1 cellular context compared by ENCODE assay signal in genomic region chr15:77623878-77624524, GRCh38.
TF ChIP-seq lines count a peak whose summit lies in the region.

No MANE protein-coding gene starts in this region.

TF ChIP-seq in HEK293, 187 proteins besides CTCF, POLR2A, EP300 and RAD21 (continued from another document and continues in another):
- TF ChIP-seq BCL11A (tag by site-specific recombination; IDR thresholded peaks at IDR 0.05; ENCODE audit: low read depth) (no peak; the same call in 1 of the 2 replicates), ZNF214 (tag by site-specific recombination; IDR thresholded peaks at IDR 0.05; ENCODE audit: borderline replicate concordance) (no peak), ZNF10 (tag by site-specific recombination; IDR thresholded peaks at IDR 0.05) (no peak), RBAK (tag by site-specific recombination; IDR thresholded peaks at IDR 0.05) (no peak), ZBTB7A (tag by site-specific recombination; IDR thresholded peaks at IDR 0.05; ENCODE audit: low read depth) (no peak), ZNF561 (tag by site-specific recombination; IDR thresholded peaks at IDR 0.05; ENCODE audit: borderline replicate concordance) (no peak), ZNF23 (tag by site-specific recombination; IDR thresholded peaks at IDR 0.05; ENCODE audit: borderline replicate concordance) (no peak), PRDM10 (tag by site-specific recombination; IDR thresholded peaks at IDR 0.05) (no peak), ZNF701 (tag by site-specific recombination; IDR thresholded peaks at IDR 0.05) (no peak), ZNF785 (tag by site-specific recombination; IDR thresholded peaks at IDR 0.05) (peak; percentile 60; the same call in 1 of the 2 replicates), ZNF560 (tag by site-specific recombination; IDR thresholded peaks at IDR 0.05; ENCODE audit: borderline replicate concordance) (no peak), ZBTB44 (tag by site-specific recombination; IDR thresholded peaks at IDR 0.05) (no peak), ZBTB6 (tag by site-specific recombination; IDR thresholded peaks at IDR 0.05) (no peak; the same call in 1 of the 2 replicates), ZNF426 (tag by site-specific recombination; IDR thresholded peaks at IDR 0.05) (no peak), ZNF843 (tag by site-specific recombination; IDR thresholded peaks at IDR 0.05) (no peak), ZNF837 (tag by site-specific recombination; IDR thresholded peaks at IDR 0.05) (no peak), FEZF1 (tag by site-specific recombination; IDR thresholded peaks at IDR 0.05) (no peak), TSHZ1 (tag by site-specific recombination; IDR thresholded peaks at IDR 0.05; ENCODE audit: borderline replicate concordance) (no peak), KLF1 (tag by site-specific recombination; IDR thresholded peaks at IDR 0.05) (0 out of 2 replicates have a peak, but pooled peaks have one; percentile 13), KLF8 (tag by site-specific recombination; IDR thresholded peaks at IDR 0.05) (no peak), ZNF174 (tag by site-specific recombination; IDR thresholded peaks at IDR 0.05) (no peak), ZXDB (tag by site-specific recombination; IDR thresholded peaks at IDR 0.05) (no peak), ZNF362 (tag by site-specific recombination; IDR thresholded peaks at IDR 0.05) (no peak), PRDM6 (tag by site-specific recombination; IDR thresholded peaks at IDR 0.05) (no peak), ZNF510 (tag by site-specific recombination; IDR thresholded peaks at IDR 0.05; ENCODE audit: insufficient replicate concordance) (no peak), PATZ1 (tag by site-specific recombination; IDR thresholded peaks at IDR 0.05) (peak; percentile 71), ZFHX2 (tag by site-specific recombination; conservative IDR thresholded peaks at IDR 0.05) (peak; percentile 20; the same call in 1 of the 2 replicates), ELK4 (IDR thresholded peaks at IDR 0.05; ENCODE audit: borderline replicate concordance, low read depth, low read length) (no peak), IKZF3 (tag by site-specific recombination; IDR thresholded peaks at IDR 0.05) (no peak), GFI1B (tag by site-specific recombination; IDR thresholded peaks at IDR 0.05) (no peak), REST (tag by site-specific recombination; IDR thresholded peaks at IDR 0.05) (no peak), ZNF549 (tag by site-specific recombination; IDR thresholded peaks at IDR 0.05) (no peak), ZNF530 (tag by site-specific recombination; IDR thresholded peaks at IDR 0.05; ENCODE audit: low read depth) (no peak), ZNF76 (tag by site-specific recombination; IDR thresholded peaks at IDR 0.05; ENCODE audit: borderline replicate concordance, low read depth) (no peak), ZNF654 (tag by site-specific recombination; IDR thresholded peaks at IDR 0.05; ENCODE audit: low read depth) (no peak)
